ENCODE assay signal across 8 cellular contexts in the genomic region with DNA sequence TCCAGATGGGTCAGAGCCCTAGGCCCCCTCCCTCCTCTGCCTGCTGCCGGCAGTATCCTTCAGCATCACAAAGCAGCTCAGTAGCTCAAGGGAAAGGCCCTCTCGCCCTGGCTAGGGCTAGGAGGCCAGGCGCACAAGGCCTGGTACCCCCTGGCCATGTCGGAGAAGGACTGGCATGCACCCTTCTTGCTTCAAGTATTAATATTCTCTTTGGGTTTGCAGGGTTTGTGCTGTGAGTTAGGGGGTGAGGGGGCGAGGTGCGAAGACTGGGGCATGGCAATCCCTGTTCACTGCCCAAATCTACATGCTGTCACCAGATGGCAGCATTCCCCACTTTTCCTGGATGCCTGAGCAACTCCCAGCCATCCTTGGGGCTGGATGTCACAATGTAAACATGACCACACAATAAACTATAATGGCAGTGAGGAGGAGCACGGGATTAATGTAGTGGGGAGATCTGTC.
A peak's percentile ranks its signal among the peaks of the same experiment; 100 is the strongest.
DNase-seq lines count a peak whose midpoint lies in the region; ATAC-seq and TF ChIP-seq lines count a peak whose summit lies in the region.

No MANE protein-coding gene starts in this region.

- no peaks in the 10 kb centered on the region for H3K9me3 ChIP-seq in prostate gland

- no peak overlapping the region for H3K4me3 ChIP-seq in WI38 (ENCODE audit: low read depth, low read length)
- H3K4me3 ChIP-seq in prostate gland: no peak overlapping the region

- peak; percentile 60 for DNase-seq in activated naive CD4-positive, alpha-beta T cell treated with anti-CD3 and anti-CD28 coated beads for 36 hours
- no peak for DNase-seq in activated naive CD4-positive, alpha-beta T cell (lab: John Stamatoyannopoulos, UW)
- DNase-seq in NCI-H1048 (lab: John Stamatoyannopoulos, UW) (peak; percentile 27), glomerular endothelial cell (ENCODE audit: extremely low read depth, low read depth, low spot score) (peak; percentile 31), prostate gland (ENCODE audit: low spot score) (peak; percentile 72)

- no peak for TF ChIP-seq POLR2A in prostate gland (IDR thresholded peaks at IDR 0.05)

- H3K27me3 ChIP-seq in prostate gland (replicated peaks; ENCODE audit: insufficient read depth): no peaks in the 10 kb centered on the region

- H3K4me1 Mint-ChIP-seq in activated naive CD4-positive, alpha-beta T cell treated with anti-CD3 and anti-CD28 coated beads for 36 hours (ENCODE audit: low read depth): no peaks in the 10 kb centered on the region

- H3K36me3 ChIP-seq in prostate gland: no peaks in the 10 kb centered on the region

- no peaks in the 10 kb centered on the region for H3K9me3 Mint-ChIP-seq in activated naive CD4-positive, alpha-beta T cell treated with anti-CD3 and anti-CD28 coated beads for 36 hours

- H3K4me1 ChIP-seq in prostate gland (replicated peaks): no peaks in the 10 kb centered on the region

- WGBS in prostate gland: 39% methylated on average over 7 of the region's 7 CpGs

- no peak overlapping the region for H3K27ac Mint-ChIP-seq in activated naive CD4-positive, alpha-beta T cell treated with anti-CD3 and anti-CD28 coated beads for 36 hours

- TF ChIP-seq CTCF in WI38 (IDR thresholded peaks at IDR 0.05; ENCODE audit: low read depth, low read length) (peak; percentile 64), prostate gland (IDR thresholded peaks at IDR 0.05) (peak; percentile 52 to 86 (median 76))

- no peak overlapping the region for H3K27ac ChIP-seq in prostate gland

- H3K36me3 Mint-ChIP-seq in activated naive CD4-positive, alpha-beta T cell treated with anti-CD3 and anti-CD28 coated beads for 36 hours (ENCODE audit: low read depth): no peaks in the 10 kb centered on the region

- ATAC-seq in HG03460 (IDR thresholded peaks at IDR 0.05; ENCODE audit: unreplicated experiment) (no peak), GM21825 (IDR thresholded peaks at IDR 0.05; ENCODE audit: unreplicated experiment) (no peak)

- CTCF ChIA-PET in activated naive CD4-positive, alpha-beta T cell treated with anti-CD3 and anti-CD28 coated beads for 36 hours (lab: Charles Lee): interaction anchor here (0.7 to 4.1 kb wide), 7 partner anchors 11 to 253 kb away, joined by 3 to 29 read pairs (median 3); no protein-coding TSS in a partner anchor

- H3K27me3 Mint-ChIP-seq in activated naive CD4-positive, alpha-beta T cell treated with anti-CD3 and anti-CD28 coated beads for 36 hours (ENCODE audit: low read depth): no peaks in the 10 kb centered on the region

- H3K4me3 Mint-ChIP-seq in activated naive CD4-positive, alpha-beta T cell treated with anti-CD3 and anti-CD28 coated beads for 36 hours: no peak overlapping the region

- intact Hi-C loops in activated naive CD4-positive, alpha-beta T cell treated with anti-CD3 and anti-CD28 coated beads for 36 hours (cut with micrococcal nuclease): loop anchor here (1.0 to 2.0 kb wide), 2 partner anchors 88 to 260 kb away; no protein-coding TSS in a partner anchor
- intact Hi-C loops in prostate gland (cut with DNase I): no loop called here

Comparison
In these comparisons a context has a peak if more than half of its experiments do, and no peak if none do; other contexts are left out.
1. DNase-seq: peak in activated naive CD4-positive, alpha-beta T cell treated with anti-CD3 and anti-CD28 coated beads for 36 hours (single experiment), NCI-H1048 (single experiment), glomerular endothelial cell (single experiment) and prostate gland (single experiment); none in activated naive CD4-positive, alpha-beta T cell (0 of 4).